Comparison of ENCODE assay signal across 1 cellular context in genomic region chr11:47592276-47592675, GRCh38.
TF ChIP-seq lines count a peak whose summit lies in the region.

No MANE protein-coding gene starts in this region.

TF ChIP-seq in H1, 55 proteins besides CTCF, POLR2A, EP300 and RAD21:
- TF ChIP-seq RBBP5 (IDR thresholded peaks at IDR 0.05; ENCODE audit: borderline replicate concordance, low read depth, low read length): no peak
- TF ChIP-seq POU5F1 (IDR thresholded peaks at IDR 0.05; ENCODE audit: low read depth, low read length): no peak
- TF ChIP-seq SP4 (IDR thresholded peaks at IDR 0.05; ENCODE audit: low read length): no peak
- no peak for TF ChIP-seq KDM5A (IDR thresholded peaks at IDR 0.05; ENCODE audit: low read length)
- no peak for TF ChIP-seq SIX5 (IDR thresholded peaks at IDR 0.05; ENCODE audit: low read depth, low read length)
- no peak for TF ChIP-seq SP1 (IDR thresholded peaks at IDR 0.05; ENCODE audit: low read depth, low read length)
- no peak for TF ChIP-seq SP2 (IDR thresholded peaks at IDR 0.05; ENCODE audit: low read length)
- no peak for TF ChIP-seq MAFK (IDR thresholded peaks at IDR 0.05; ENCODE audit: low read depth, low read length)
- no peak for TF ChIP-seq SRF (IDR thresholded peaks at IDR 0.05; ENCODE audit: low read depth, low read length)
- TF ChIP-seq RFX5 (IDR thresholded peaks at IDR 0.05; ENCODE audit: borderline replicate concordance, low read depth, low read length): no peak
- no peak for TF ChIP-seq POLR2AphosphoS5 (IDR thresholded peaks at IDR 0.05; ENCODE audit: low read depth, low read length)
- no peak for TF ChIP-seq PHF8 (conservative IDR thresholded peaks at IDR 0.05; ENCODE audit: low read depth, low read length)
- TF ChIP-seq NRF1 (IDR thresholded peaks at IDR 0.05; ENCODE audit: low read depth, low read length): no peak
- TF ChIP-seq TEAD4 (IDR thresholded peaks at IDR 0.05; ENCODE audit: low read depth, low read length): no peak
- no peak for TF ChIP-seq KDM1A (IDR thresholded peaks at IDR 0.05; ENCODE audit: borderline replicate concordance, low read length)
- TF ChIP-seq USF2 (IDR thresholded peaks at IDR 0.05; ENCODE audit: low read length): no peak
- no peak for TF ChIP-seq RXRA (IDR thresholded peaks at IDR 0.05; ENCODE audit: insufficient read depth, low read depth, low read length)
- no peak for TF ChIP-seq GTF2F1 (IDR thresholded peaks at IDR 0.05; ENCODE audit: borderline replicate concordance, low read depth, low read length)
- no peak for TF ChIP-seq ATF3 (IDR thresholded peaks at IDR 0.05; ENCODE audit: insufficient read depth, low read depth, low read length)
TF ChIP-seq in H1: peak in this region for 0.
